ENCODE assay signal across 9 cellular contexts in the genomic region with DNA sequence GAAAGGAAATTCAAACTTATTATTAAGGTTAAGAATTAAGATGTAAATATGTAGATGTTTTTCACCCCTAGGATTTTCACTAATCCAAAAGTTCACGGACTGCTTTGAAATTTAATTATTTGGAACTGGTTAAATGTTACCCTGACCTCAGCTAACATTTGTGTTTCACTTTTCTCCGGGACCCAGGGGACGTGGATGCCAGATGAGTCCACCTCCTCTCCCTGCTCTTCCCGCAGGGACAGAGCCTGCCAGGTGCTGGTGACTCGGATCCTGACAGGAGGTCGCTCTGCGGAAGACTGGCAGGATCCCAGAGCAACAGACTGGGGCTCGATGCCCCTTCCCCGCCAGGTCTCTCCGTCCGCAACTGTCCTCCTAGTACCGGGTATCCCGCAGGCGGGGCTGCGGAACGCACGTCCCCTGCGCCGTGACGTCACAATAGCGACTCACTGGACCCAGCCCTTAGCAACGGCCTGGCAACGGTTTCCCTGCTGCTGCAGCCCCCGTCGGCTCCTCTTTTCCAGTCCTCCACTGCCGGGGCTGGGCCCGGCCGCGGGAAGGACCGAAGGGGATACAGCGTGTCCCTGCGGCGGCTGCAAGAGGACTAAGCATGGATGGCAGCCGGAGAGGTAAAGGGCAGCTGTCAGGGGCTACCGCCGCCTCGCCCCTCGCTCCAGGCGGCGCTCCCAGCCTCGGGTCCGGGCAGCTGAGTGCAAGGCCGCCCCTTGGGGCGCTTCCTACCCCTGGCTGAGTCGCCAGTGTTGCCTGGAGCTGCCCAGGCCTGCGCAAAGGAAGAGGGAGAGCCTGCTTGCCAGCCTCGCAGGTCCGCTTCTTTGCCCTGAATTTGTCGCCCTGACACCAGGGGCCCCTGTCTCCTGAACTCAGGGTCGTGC. TPM values are rescaled to one million over a fixed set of nuclear protein-coding genes. Genes with fewer than 3 reads are reported as not detected.
DNase-seq lines count a peak whose midpoint lies in the region; ATAC-seq, FAIRE-seq and TF ChIP-seq lines count a peak whose summit lies in the region.
"Had no signal": no experiment of that assay in that cellular context is flagged by ENCODE, and none has a peak within 500 bp of the region (broad histone marks: within the 10 kb centered on the region; RNA-seq: fewer than 3 reads in every experiment).

Gene SPATA7 (plus strand): TSS at position 446 of the 890 bp plus-strand sequence. CDS start 162 bp downstream, at position 608.

- H3K27ac ChIP-seq in keratinocyte (ENCODE audit: control insufficient read depth, insufficient read depth, low read length): peak within 1 kb of the TSS; percentile 40

- TF ChIP-seq CTCF in AG10803 (conservative IDR thresholded peaks at IDR 0.05; ENCODE audit: low read length) (no peak), chondrocyte (IDR thresholded peaks at IDR 0.05) (peak; percentile 29), keratinocyte (optimal IDR thresholded peaks at IDR 0.05 in 1 of 3, IDR thresholded peaks at IDR 0.05 in 1 of 3, conservative IDR thresholded peaks at IDR 0.05 in 1 of 3; ENCODE audit: extremely low read depth in 1 of 3, insufficient read depth in 2 of 3, low read length in 3 of 3) (no peak)

- in situ Hi-C loops in GM18951 (cut with MboI; ENCODE audit: low sequenced_read_pairs, unreplicated experiment): no loop called here

- peak within 1 kb of the TSS; percentile 93 for H3K27ac Mint-ChIP-seq in chondrocyte (ENCODE audit: unreplicated experiment)

- H4K20me1 ChIP-seq in keratinocyte (ENCODE audit: control insufficient read depth, extremely low read depth, insufficient read depth, low read length): no peaks in the 10 kb centered on the region

- peak; percentile 99 for ATAC-seq in HG03175 (IDR thresholded peaks at IDR 0.05; ENCODE audit: unreplicated experiment)

- no peaks in the 10 kb centered on the region for H3K79me2 ChIP-seq in keratinocyte (ENCODE audit: control insufficient read depth, insufficient read depth, low read length)

- H3K9me1 ChIP-seq in keratinocyte (ENCODE audit: control insufficient read depth, extremely low read depth, insufficient read depth, low read length): no peaks in the 10 kb centered on the region

- dilution Hi-C loops in keratinocyte (cut with MboI; ENCODE audit: extremely low pct_ligation_motif_present, low sequenced_read_pairs): no loop called here

- H2AFZ ChIP-seq in keratinocyte (ENCODE audit: control insufficient read depth, low read length): peak within 1 kb of the TSS; percentile 99

- no peaks in the 10 kb centered on the region for H3K36me3 ChIP-seq in keratinocyte (ENCODE audit: control insufficient read depth in 2 of 2, extremely low read depth in 1 of 2, insufficient read depth in 2 of 2, low read length in 2 of 2)

- DNase-seq in AG10803 (ENCODE audit: low read depth) (peak; percentile 80), NCI-H2227 treated with DMSO at 0.1 percent for 48 hours (lab: John Stamatoyannopoulos, UW) (peak; percentile 70), chondrocyte (ENCODE audit: low spot score) (peak; percentile 96), keratinocyte (ENCODE audit: low read depth, low spot score) (peak; percentile 25)
- DNase-seq in activated CD4-positive, alpha-beta T cell treated with anti-CD3 and anti-CD28 coated beads for 1 hour: peak; percentile 71
- DNase-seq in stimulated activated CD4-positive, alpha-beta T cell treated with anti-CD3 and anti-CD28 coated beads, Interleukin-12 subunit alpha, Interleukin-12 subunit beta, amount 100 ng/mL, for 48 hours (ENCODE audit: low read depth in 2 of 3, low spot score in 1 of 3): peak; percentile 71 to 82 (median 73)

- H3K4me3 Mint-ChIP-seq in chondrocyte (ENCODE audit: unreplicated experiment): peak within 1 kb of the TSS; percentile 96

- H3K9me3 ChIP-seq in keratinocyte (ENCODE audit: control insufficient read depth, low read depth, low read length): no peaks in the 10 kb centered on the region

- H3K4me2 ChIP-seq in keratinocyte (ENCODE audit: control insufficient read depth, extremely low read depth, insufficient read depth, low read depth, low read length): peak within 1 kb of the TSS; percentile 98

- H3K9ac ChIP-seq in keratinocyte (ENCODE audit: control insufficient read depth, extremely low read depth, insufficient read depth, low read length): peak within 1 kb of the TSS; percentile 75

- peaks cover 8% of the 10 kb centered on the region for H3K4me1 ChIP-seq in keratinocyte (ENCODE audit: control insufficient read depth, extremely low read depth, insufficient read depth, low read length)

- peak within 1 kb of the TSS; percentile 98 for H3K4me3 ChIP-seq in AG10803 (ENCODE audit: low read length)
- peak within 1 kb of the TSS; percentile 80 to 93 (median 91) for H3K4me3 ChIP-seq in keratinocyte (ENCODE audit: control insufficient read depth in 2 of 3, extremely low read depth in 1 of 3, insufficient read depth in 2 of 3, low read depth in 1 of 3, low read length in 3 of 3)

- H3K4me1 Mint-ChIP-seq in chondrocyte (ENCODE audit: low read depth): peaks cover 17% of the 10 kb centered on the region

- no peak for FAIRE-seq in keratinocyte (lab: Jason Lieb, UNC)
- FAIRE-seq: TTC549 had no signal

- no peaks in the 10 kb centered on the region for H3K9me3 Mint-ChIP-seq in chondrocyte (ENCODE audit: low read depth)

- H3K27me3 Mint-ChIP-seq in chondrocyte (ENCODE audit: low read depth): peaks cover 7% of the 10 kb centered on the region

- peak; percentile 78 for TF ChIP-seq POLR2A in GM18951 (IDR thresholded peaks at IDR 0.05; ENCODE audit: extremely low read depth, insufficient read depth, insufficient read length)

- H3K27me3 ChIP-seq in keratinocyte (ENCODE audit: control insufficient read depth, extremely low read depth, insufficient read depth, low read length): no peaks in the 10 kb centered on the region

- no peaks in the 10 kb centered on the region for H3K36me3 Mint-ChIP-seq in chondrocyte (ENCODE audit: low read depth)

RNA-seq across cellular contexts. Expression of gene SPATA7, which starts in this region (rescaled TPM):
- 7.6 to 8.7 TPM (median 7.7 TPM) in 3 replicates for total RNA-seq in chondrocyte
- polyA plus RNA-seq in keratinocyte: 4.7 to 7.1 TPM (median 6.5 TPM) in 3 replicates
- 5.6 TPM for polyA plus RNA-seq in keratinocyte (2011; ENCODE audit: low read depth)
- 4.6 and 7.6 TPM in 2 replicates for polyA plus RNA-seq in keratinocyte (2011; cell fraction: cytosol; rRNA removed)
- polyA plus RNA-seq in keratinocyte (2011; cell fraction: nucleus; rRNA removed): 6.5 and 8.6 TPM in 2 replicates
- polyA plus RNA-seq in keratinocyte (2012; ENCODE audit: low replicate concordance): 5.1 and 6.9 TPM in 2 replicates
- polyA minus RNA-seq in keratinocyte: 6.1 to 12.5 TPM (median 9.0 TPM) in 3 replicates
- polyA minus RNA-seq in keratinocyte (2011; cell fraction: cytosol; rRNA and poly(A)+ RNA removed): 4.8 TPM
- 5.0 and 11.3 TPM in 2 replicates for polyA minus RNA-seq in keratinocyte (2011; cell fraction: nucleus; rRNA and poly(A)+ RNA removed)

Comparison
In these comparisons a context has a peak if more than half of its experiments do, and no peak if none do; other contexts are left out.
1. Peak in every context shown above with its lines: DNase-seq, ATAC-seq, H3K4me3 ChIP-seq and H3K27ac ChIP-seq.
2. DNase-seq: peak in every context shown above with its lines; median percentile 96 in chondrocyte; 80 in AG10803; 73 in stimulated activated CD4-positive, alpha-beta T cell treated with anti-CD3 and anti-CD28 coated beads, Interleukin-12 subunit alpha, Interleukin-12 subunit beta, amount 100 ng/mL, for 48 hours; 71 in activated CD4-positive, alpha-beta T cell treated with anti-CD3 and anti-CD28 coated beads for 1 hour; 70 in NCI-H2227 treated with DMSO at 0.1 percent for 48 hours; 25 in keratinocyte.